28 cellular contexts compared by ENCODE assay signal in the genomic region with DNA sequence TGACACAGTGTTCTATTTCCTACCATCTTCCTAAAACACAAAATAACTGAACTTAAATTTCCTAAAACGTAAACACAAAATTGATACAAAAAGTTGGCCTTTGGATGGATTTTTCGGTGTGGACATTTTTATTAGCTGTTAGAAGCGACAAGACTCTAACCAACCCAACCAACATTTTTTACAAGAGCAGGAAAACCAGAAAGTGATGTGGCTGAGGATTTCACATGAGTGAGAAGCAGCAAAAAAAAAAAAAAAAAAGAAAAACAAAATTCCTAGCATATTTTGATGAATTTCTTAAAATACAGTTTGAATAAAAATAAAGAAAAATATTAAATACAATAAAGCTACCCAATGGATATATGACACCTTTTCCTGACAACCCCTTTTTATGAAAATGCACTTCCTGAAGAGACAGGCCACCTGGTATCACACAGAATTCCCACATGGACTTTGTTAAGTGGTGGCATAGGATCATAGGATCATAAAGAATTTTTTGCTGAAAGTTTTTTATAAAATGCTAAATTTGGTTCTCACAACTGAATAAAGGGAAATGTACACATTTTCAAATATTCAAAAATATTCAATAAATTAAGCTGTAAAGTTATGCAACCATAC.
"Had no signal": no experiment of that assay in that cellular context is flagged by ENCODE, and none has a peak within 500 bp of the region (broad histone marks: within the 10 kb centered on the region; RNA-seq: fewer than 3 reads in every experiment).

No MANE protein-coding gene starts in this region.

- H3K36me3 Mint-ChIP-seq: activated CD4-positive, alpha-beta memory T cell treated with anti-CD3 and anti-CD28 coated beads for 36 hours; activated CD8-positive, alpha-beta memory T cell treated with anti-CD3 and anti-CD28 coated beads, Interleukin-2, amount 10 ng/mL, durations not matched to agents 7 days and 5 days; activated naive CD4-positive, alpha-beta T cell treated with anti-CD3 and anti-CD28 coated beads, Interleukin-2, amount 50 U/mL, for 24 hours; activated naive CD8-positive, alpha-beta T cell treated with anti-CD3 and anti-CD28 coated beads for 36 hours; brain had no signal

- H3K4me1 Mint-ChIP-seq: activated CD4-positive, alpha-beta T cell treated with anti-CD3 and anti-CD28 coated beads for 36 hours; activated CD4-positive, alpha-beta T cell treated with anti-CD3 and anti-CD28 coated beads, Interleukin-2, amount 10 ng/mL, durations not matched to agents 24 days and 14 days; activated CD8-positive, alpha-beta memory T cell treated with anti-CD3 and anti-CD28 coated beads, Interleukin-2, amount 10 ng/mL, durations not matched to agents 7 days and 5 days; activated naive CD4-positive, alpha-beta T cell treated with anti-CD3 and anti-CD28 coated beads, Interleukin-2, amount 50 U/mL, for 24 hours; activated naive CD8-positive, alpha-beta T cell treated with anti-CD3 and anti-CD28 coated beads for 36 hours; activated naive CD8-positive, alpha-beta T cell treated with anti-CD3 and anti-CD28 coated beads, Interleukin-2, amount 50 U/mL, for 24 hours; brain; central memory CD8-positive, alpha-beta T cell had no signal

- H3K9me3 Mint-ChIP-seq: activated T-helper 1 cell treated with anti-CD3 and anti-CD28 coated beads, Interleukin-12 subunit alpha, Interleukin-12 subunit beta, Interleukin-2, Interleukin-4 antibody, amounts not matched to agents 30 ng/mL and 10 ng/mL and 1 ng/mL, durations not matched to agents 14 hours and 24 hours and 36 hours; endodermal cell had no signal

- H3K4me1 ChIP-seq: adrenal gland, colonic mucosa had no signal

- H3K36me3 ChIP-seq: adrenal gland, ascending aorta, colonic mucosa had no signal

- H3K4me3 ChIP-seq: adrenal gland, ascending aorta, colonic mucosa, dorsolateral prefrontal cortex had no signal

- H3K27ac ChIP-seq: adrenal gland, ascending aorta, colonic mucosa, dorsolateral prefrontal cortex had no signal

- DNase-seq: activated CD4-positive, alpha-beta memory T cell treated with anti-CD3 and anti-CD28 coated beads for 36 hours; activated CD4-positive, alpha-beta T cell treated with anti-CD3 and anti-CD28 coated beads for 36 hours; activated CD4-positive, alpha-beta T cell treated with anti-CD3 and anti-CD28 coated beads, Interleukin-2, amount 10 ng/mL, durations not matched to agents 24 days and 14 days; activated CD4-positive, CD25-positive, alpha-beta regulatory T cell; activated CD4-positive, CD25-positive, alpha-beta regulatory T cell treated with anti-CD3 and anti-CD28 coated beads, Interleukin-2, amount 50 U/mL, for 72 hours; activated CD8-positive, alpha-beta memory T cell treated with anti-CD3 and anti-CD28 coated beads, Interleukin-2, amount 10 ng/mL, durations not matched to agents 7 days and 5 days; activated CD8-positive, alpha-beta memory T cell treated with anti-CD3 and anti-CD28 coated beads, Interleukin-2, amount 50 U/mL, for 4 hours; activated CD8-positive, alpha-beta T cell treated with anti-CD3 and anti-CD28 coated beads, Interleukin-2, amount 10 ng/mL, durations not matched to agents 7 days and 5 days; activated effector memory CD4-positive, alpha-beta T cell treated with anti-CD3 and anti-CD28 coated beads, Interleukin-2, amount 50 U/mL, for 16 hours; activated naive CD4-positive, alpha-beta T cell treated with anti-CD3 and anti-CD28 coated beads for 36 hours; activated naive CD8-positive, alpha-beta T cell treated with anti-CD3 and anti-CD28 coated beads for 36 hours; activated naive CD8-positive, alpha-beta T cell treated with anti-CD3 and anti-CD28 coated beads, Interleukin-2, amount 50 U/mL, for 24 hours; activated T-cell treated with anti-CD3 and anti-CD28 coated beads, Interleukin-2, amount 50 U/mL, for 1 hour; activated T-cell treated with anti-CD3 and anti-CD28 coated beads, Interleukin-2, amount 50 U/mL, for 48 hours; adrenal gland; colonic mucosa; dorsolateral prefrontal cortex; effector memory CD4-positive, alpha-beta T cell; endodermal cell; head of caudate nucleus; T-helper 2 cell had no signal

- ATAC-seq: activated CD4-positive, alpha-beta T cell treated with anti-CD3 and anti-CD28 coated beads for 36 hours; activated CD8-positive, alpha-beta memory T cell treated with anti-CD3 and anti-CD28 coated beads, Interleukin-2, amount 10 ng/mL, durations not matched to agents 7 days and 5 days; activated CD8-positive, alpha-beta T cell treated with anti-CD3 and anti-CD28 coated beads, Interleukin-2, amount 10 ng/mL, durations not matched to agents 7 days and 5 days; activated naive CD8-positive, alpha-beta T cell treated with anti-CD3 and anti-CD28 coated beads, Interleukin-2, amount 50 U/mL, for 24 hours; esophagus mucosa had no signal

- H3K4me3 Mint-ChIP-seq: activated CD4-positive, alpha-beta memory T cell treated with anti-CD3 and anti-CD28 coated beads for 36 hours; activated CD4-positive, alpha-beta T cell treated with anti-CD3 and anti-CD28 coated beads for 36 hours; activated CD4-positive, alpha-beta T cell treated with anti-CD3 and anti-CD28 coated beads, Interleukin-2, amount 10 ng/mL, durations not matched to agents 24 days and 14 days; activated CD8-positive, alpha-beta memory T cell treated with anti-CD3 and anti-CD28 coated beads, Interleukin-2, amount 10 ng/mL, durations not matched to agents 7 days and 5 days; activated CD8-positive, alpha-beta T cell treated with anti-CD3 and anti-CD28 coated beads, Interleukin-2, amount 10 ng/mL, durations not matched to agents 7 days and 5 days; activated naive CD4-positive, alpha-beta T cell treated with anti-CD3 and anti-CD28 coated beads for 36 hours; activated naive CD4-positive, alpha-beta T cell treated with anti-CD3 and anti-CD28 coated beads, Interleukin-2, amount 50 U/mL, for 24 hours; activated naive CD8-positive, alpha-beta T cell treated with anti-CD3 and anti-CD28 coated beads for 36 hours; activated naive CD8-positive, alpha-beta T cell treated with anti-CD3 and anti-CD28 coated beads, Interleukin-2, amount 50 U/mL, for 24 hours; activated T-helper 1 cell treated with anti-CD3 and anti-CD28 coated beads, Interleukin-12 subunit alpha, Interleukin-12 subunit beta, Interleukin-2, Interleukin-4 antibody, amounts not matched to agents 30 ng/mL and 10 ng/mL and 1 ng/mL, durations not matched to agents 14 hours and 24 hours and 36 hours; brain; central memory CD8-positive, alpha-beta T cell; endodermal cell had no signal

- H3K27me3 ChIP-seq: adrenal gland, ascending aorta, colonic mucosa, dorsolateral prefrontal cortex had no signal

- H3K27me3 Mint-ChIP-seq: activated CD4-positive, alpha-beta memory T cell treated with anti-CD3 and anti-CD28 coated beads for 36 hours; activated CD4-positive, alpha-beta T cell treated with anti-CD3 and anti-CD28 coated beads for 36 hours; activated CD4-positive, alpha-beta T cell treated with anti-CD3 and anti-CD28 coated beads, Interleukin-2, amount 10 ng/mL, durations not matched to agents 24 days and 14 days; activated CD8-positive, alpha-beta memory T cell treated with anti-CD3 and anti-CD28 coated beads, Interleukin-2, amount 10 ng/mL, durations not matched to agents 7 days and 5 days; activated naive CD4-positive, alpha-beta T cell treated with anti-CD3 and anti-CD28 coated beads, Interleukin-2, amount 50 U/mL, for 24 hours; activated naive CD8-positive, alpha-beta T cell treated with anti-CD3 and anti-CD28 coated beads for 36 hours; activated naive CD8-positive, alpha-beta T cell treated with anti-CD3 and anti-CD28 coated beads, Interleukin-2, amount 50 U/mL, for 24 hours; brain; central memory CD8-positive, alpha-beta T cell had no signal

- H3K27ac Mint-ChIP-seq: activated CD4-positive, alpha-beta memory T cell treated with anti-CD3 and anti-CD28 coated beads for 36 hours; activated CD4-positive, alpha-beta T cell treated with anti-CD3 and anti-CD28 coated beads for 36 hours; activated CD4-positive, alpha-beta T cell treated with anti-CD3 and anti-CD28 coated beads, Interleukin-2, amount 10 ng/mL, durations not matched to agents 24 days and 14 days; activated CD8-positive, alpha-beta memory T cell treated with anti-CD3 and anti-CD28 coated beads, Interleukin-2, amount 10 ng/mL, durations not matched to agents 7 days and 5 days; activated CD8-positive, alpha-beta T cell treated with anti-CD3 and anti-CD28 coated beads, Interleukin-2, amount 10 ng/mL, durations not matched to agents 7 days and 5 days; activated naive CD4-positive, alpha-beta T cell treated with anti-CD3 and anti-CD28 coated beads for 36 hours; activated naive CD4-positive, alpha-beta T cell treated with anti-CD3 and anti-CD28 coated beads, Interleukin-2, amount 50 U/mL, for 24 hours; activated naive CD8-positive, alpha-beta T cell treated with anti-CD3 and anti-CD28 coated beads for 36 hours; activated naive CD8-positive, alpha-beta T cell treated with anti-CD3 and anti-CD28 coated beads, Interleukin-2, amount 50 U/mL, for 24 hours; activated T-helper 1 cell treated with anti-CD3 and anti-CD28 coated beads, Interleukin-12 subunit alpha, Interleukin-12 subunit beta, Interleukin-2, Interleukin-4 antibody, amounts not matched to agents 30 ng/mL and 10 ng/mL and 1 ng/mL, durations not matched to agents 14 hours and 24 hours and 36 hours; activated T-helper 2 cell treated with anti-CD3 and anti-CD28 coated beads, Interferon-gamma antibody, Interleukin-2, Interleukin-4, amounts not matched to agents 10 μg/mL and 5 μg/mL and 100 μg/mL, durations not matched to agents 14 hours and 24 hours and 36 hours; brain; endodermal cell had no signal
